In genomic region chr3:75641107-75641517, GRCh38 we compare ENCODE assay signal across 9 cellular contexts. TPM values are rescaled to one million over a fixed set of nuclear protein-coding genes. Genes with fewer than 3 reads are reported as not detected.
DNase-seq lines count a peak whose midpoint lies in the region; ATAC-seq and TF ChIP-seq lines count a peak whose summit lies in the region.
"Not testable (repeated sequence)": the region's sequence is repeated elsewhere in the genome, so short reads cannot be mapped to it uniquely, and the experiment has no call there.
"Had no signal": no experiment of that assay in that cellular context is flagged by ENCODE, and none has a peak within 500 bp of the region (broad histone marks: within the 10 kb centered on the region; RNA-seq: fewer than 3 reads in every experiment).

No MANE protein-coding gene starts in this region.

- not testable (repeated sequence) for H3K36me3 ChIP-seq in BJ (ENCODE audit: control insufficient read depth, insufficient read depth, low read length); lower lobe of right lung; psoas muscle (ENCODE audit: insufficient read depth in 1 of 2, low read depth in 1 of 2); stomach smooth muscle (ENCODE audit: control insufficient read depth in 2 of 2, insufficient read depth in 2 of 2, low read length in 2 of 2)

- H3K36me3 Mint-ChIP-seq in activated CD4-positive, alpha-beta memory T cell treated with anti-CD3 and anti-CD28 coated beads, Interleukin-2, amount 10 ng/mL, durations not matched to agents 7 days and 5 days (ENCODE audit: low read depth); glutamatergic neuron (ENCODE audit: unreplicated experiment): not testable (repeated sequence)

- CTCF ChIA-PET in BJ (lab: Yijun Ruan, JAX); activated CD4-positive, alpha-beta memory T cell treated with anti-CD3 and anti-CD28 coated beads, Interleukin-2, amount 10 ng/mL, durations not matched to agents 7 days and 5 days (lab: Charles Lee): not testable (repeated sequence)

- intact Hi-C loops in lower lobe of right lung (cut with DNase I), result not testable (repeated sequence)
- intact Hi-C loops in psoas muscle (cut with DNase I), result loop anchor here in 1 of 2 donors (5.0 to 10.0 kb wide), 2 partner anchors 346 to 1374 kb away; no protein-coding TSS in a partner anchor

- DNase-seq in BJ (ENCODE audit: low read depth) (peak; percentile 23), HPDE6-E6E7 (ENCODE audit: extremely low spot score) (peak; percentile 9), glutamatergic neuron (peak; percentile 92), lower lobe of right lung (peak; percentile 77), psoas muscle (peak; percentile 70 to 76)
- peak; percentile 45 for DNase-seq in activated CD4-positive, alpha-beta memory T cell treated with anti-CD3 and anti-CD28 coated beads, Interleukin-2, amount 10 ng/mL, durations not matched to agents 7 days and 5 days
- not testable (repeated sequence) for DNase-seq in caudate nucleus (lab: John Stamatoyannopoulos, UW)

- peak overlapping the region; percentile 58 for H3K4me3 ChIP-seq in BJ (ENCODE audit: low read depth, low read length)
- peak overlapping the region; percentile 54 for H3K4me3 ChIP-seq in lower lobe of right lung
- peak overlapping the region; percentile 72 for H3K4me3 ChIP-seq in psoas muscle
- H3K4me3 ChIP-seq in stomach smooth muscle (ENCODE audit: low read length in 2 of 2), result peak overlapping the region; percentile 67 to 73

- not testable (repeated sequence) for H3K9me3 ChIP-seq in lower lobe of right lung; psoas muscle; stomach smooth muscle (ENCODE audit: control insufficient read depth in 2 of 2, low read length in 2 of 2)

- H3K4me1 Mint-ChIP-seq in activated CD4-positive, alpha-beta memory T cell treated with anti-CD3 and anti-CD28 coated beads, Interleukin-2, amount 10 ng/mL, durations not matched to agents 7 days and 5 days; glutamatergic neuron (ENCODE audit: low read depth, unreplicated experiment): not testable (repeated sequence)

- not testable (repeated sequence) for ATAC-seq in lower lobe of right lung, psoas muscle

- H3K4me1 ChIP-seq in lower lobe of right lung; psoas muscle; stomach smooth muscle (ENCODE audit: control insufficient read depth, insufficient read depth, low read length): not testable (repeated sequence)

- POLR2A ChIA-PET in BJ (lab: Charles Lee); activated CD4-positive, alpha-beta memory T cell treated with anti-CD3 and anti-CD28 coated beads, Interleukin-2, amount 10 ng/mL, durations not matched to agents 7 days and 5 days (lab: Charles Lee): not testable (repeated sequence)

- peak overlapping the region; percentile 22 to 29 for H3K9ac ChIP-seq in stomach smooth muscle (ENCODE audit: low read length in 2 of 2)

- not testable (repeated sequence) for H3K9me3 Mint-ChIP-seq in activated CD4-positive, alpha-beta memory T cell treated with anti-CD3 and anti-CD28 coated beads, Interleukin-2, amount 10 ng/mL, durations not matched to agents 7 days and 5 days; glutamatergic neuron (ENCODE audit: unreplicated experiment)

- not testable (repeated sequence) for H3K27me3 Mint-ChIP-seq in activated CD4-positive, alpha-beta memory T cell treated with anti-CD3 and anti-CD28 coated beads, Interleukin-2, amount 10 ng/mL, durations not matched to agents 7 days and 5 days; glutamatergic neuron (ENCODE audit: unreplicated experiment)

- WGBS in psoas muscle, 3 donors, result 2 to 5% (median 4%) methylated on average over 16 of the region's 16 CpGs

- H3K27ac ChIP-seq in caudate nucleus (ENCODE audit: low read depth, low read length) (peak overlapping the region; percentile 21), psoas muscle (peak overlapping the region; percentile 55)
- H3K27ac ChIP-seq in lower lobe of right lung; stomach smooth muscle (ENCODE audit: low read length): not testable (repeated sequence)

- H3K27ac Mint-ChIP-seq in activated CD4-positive, alpha-beta memory T cell treated with anti-CD3 and anti-CD28 coated beads, Interleukin-2, amount 10 ng/mL, durations not matched to agents 7 days and 5 days, result peak overlapping the region; percentile 47
- not testable (repeated sequence) for H3K27ac Mint-ChIP-seq in glutamatergic neuron (ENCODE audit: unreplicated experiment)

- H3K27me3 ChIP-seq in BJ (ENCODE audit: control insufficient read depth, insufficient read depth, low read length); lower lobe of right lung (ENCODE audit: low read depth); psoas muscle (ENCODE audit: insufficient read depth in 3 of 3, low read length in 2 of 3); stomach smooth muscle (ENCODE audit: control insufficient read depth in 1 of 2, insufficient read depth in 2 of 2, low read length in 2 of 2): not testable (repeated sequence)

- peak overlapping the region; percentile 64 for H3K4me3 Mint-ChIP-seq in activated CD4-positive, alpha-beta memory T cell treated with anti-CD3 and anti-CD28 coated beads, Interleukin-2, amount 10 ng/mL, durations not matched to agents 7 days and 5 days
- H3K4me3 Mint-ChIP-seq in glutamatergic neuron (ENCODE audit: unreplicated experiment), result peak overlapping the region; percentile 87

- TF ChIP-seq CTCF in BJ (IDR thresholded peaks at IDR 0.05; ENCODE audit: insufficient read depth, low read depth, low read length); glutamatergic neuron (IDR thresholded peaks at IDR 0.05; ENCODE audit: partially characterized antibody, unreplicated experiment); lower lobe of right lung (IDR thresholded peaks at IDR 0.05); psoas muscle (IDR thresholded peaks at IDR 0.05): not testable (repeated sequence)

RNA-seq across cellular contexts. Expression of gene FRG2C, which starts 23.0 kb away (rescaled TPM):
- polyA plus RNA-seq in BJ (2011; rRNA removed) (not detected in 2 replicates), psoas muscle (not detected)
- not detected in 2 replicates for polyA minus RNA-seq in BJ (2011; rRNA and poly(A)+ RNA removed)
- total RNA-seq in activated CD4-positive, alpha-beta memory T cell treated with anti-CD3 and anti-CD28 coated beads, Interleukin-2, amount 10 ng/mL, durations not matched to agents 7 days and 5 days, result not detected
- total RNA-seq in glutamatergic neuron (ENCODE audit: unreplicated experiment) (0.47 TPM), lower lobe of right lung (not detected), psoas muscle (not detected)
- total RNA-seq: frontal cortex had no signal
